Comparison of ENCODE assay signal across 14 cellular contexts in genomic region chr1:40956397-40956796, GRCh38.
"Had no signal": no experiment of that assay in that cellular context is flagged by ENCODE, and none has a peak within 500 bp of the region (broad histone marks: within the 10 kb centered on the region; RNA-seq: fewer than 3 reads in every experiment).

No MANE protein-coding gene starts in this region.

- H3K9me3 ChIP-seq: breast epithelium, thyroid gland had no signal

- H3K27ac Mint-ChIP-seq: dendritic cell treated with granulocyte-macrophage colony-stimulating factor and Interleukin-4, amounts not matched to agents 40 ng/mL and 50 ng/mL, for 4 days; effector memory CD8-positive, alpha-beta T cell; stimulated activated memory B cell treated with anti-CD40 and anti-IgM and Interleukin-4, amounts not matched to agents 10 μg/mL and 1 μg/mL and 100 μg/mL, for 72 hours had no signal

- H3K4me3 ChIP-seq: breast epithelium, thyroid gland had no signal

- H3K4me1 ChIP-seq: breast epithelium, thyroid gland had no signal

- DNase-seq: activated CD4-positive, alpha-beta T cell treated with anti-CD3 and anti-CD28 coated beads, Interleukin-2, amount 50 U/mL, for 1 hour; activated CD8-positive, alpha-beta memory T cell treated with anti-CD3 and anti-CD28 coated beads for 24 hours; activated naive CD4-positive, alpha-beta T cell treated with Interleukin-2 at 50 U/mL for 16 hours; aorta; cerebellar nuclear complex; effector memory CD8-positive, alpha-beta T cell; foreskin keratinocyte; stimulated activated CD4-positive, alpha-beta T cell treated with anti-CD3 and anti-CD28 coated beads, Interleukin-2, amount 100 ng/mL, for 48 hours; thyroid gland had no signal

- ATAC-seq: activated CD4-positive, CD25-positive, alpha-beta regulatory T cell treated with anti-CD3 and anti-CD28 coated beads, Interleukin-2, amount 50 U/mL, for 24 hours; effector memory CD8-positive, alpha-beta T cell; foreskin keratinocyte; stimulated activated memory B cell treated with anti-CD40 and anti-IgM and Interleukin-4, amounts not matched to agents 10 μg/mL and 1 μg/mL and 100 μg/mL, for 72 hours had no signal

- H3K27ac ChIP-seq: breast epithelium, foreskin keratinocyte, thyroid gland had no signal

- H3K4me3 Mint-ChIP-seq: dendritic cell treated with granulocyte-macrophage colony-stimulating factor and Interleukin-4, amounts not matched to agents 40 ng/mL and 50 ng/mL, for 4 days; effector memory CD8-positive, alpha-beta T cell; stimulated activated memory B cell treated with anti-CD40 and anti-IgM and Interleukin-4, amounts not matched to agents 10 μg/mL and 1 μg/mL and 100 μg/mL, for 72 hours had no signal

- H3K27me3 ChIP-seq: breast epithelium, foreskin keratinocyte, thyroid gland had no signal

- H3K36me3 ChIP-seq: breast epithelium, thyroid gland had no signal

- H3K9me3 Mint-ChIP-seq: dendritic cell treated with granulocyte-macrophage colony-stimulating factor and Interleukin-4, amounts not matched to agents 40 ng/mL and 50 ng/mL, for 4 days; effector memory CD8-positive, alpha-beta T cell had no signal

- FAIRE-seq: urothelium cell line had no signal
